2 cellular contexts compared by ENCODE assay signal in genomic region chr22:33056108-33056507, GRCh38.
TF ChIP-seq lines count a peak whose summit lies in the region.

No MANE protein-coding gene starts in this region.

TF ChIP-seq in HepG2, 621 proteins besides CTCF, POLR2A, EP300 and RAD21:
- TF ChIP-seq ZNF275 (CRISPR knock-in tag; IDR thresholded peaks at IDR 0.05; ENCODE audit: borderline replicate concordance), result no peak
- TF ChIP-seq TFAP4 (IDR thresholded peaks at IDR 0.05; ENCODE audit: borderline replicate concordance, low read depth), result no peak
- no peak for TF ChIP-seq ZBTB37 (CRISPR knock-in tag; IDR thresholded peaks at IDR 0.05)
- no peak for TF ChIP-seq SNAI1 (CRISPR knock-in tag; IDR thresholded peaks at IDR 0.05; ENCODE audit: borderline replicate concordance)
- no peak for TF ChIP-seq MTF2 (CRISPR knock-in tag; IDR thresholded peaks at IDR 0.05; ENCODE audit: borderline replicate concordance)
- TF ChIP-seq ZKSCAN8 (CRISPR knock-in tag; IDR thresholded peaks at IDR 0.05; ENCODE audit: borderline replicate concordance), result no peak
- no peak for TF ChIP-seq PRDM10 (CRISPR knock-in tag; IDR thresholded peaks at IDR 0.05; ENCODE audit: low read depth)
- no peak for TF ChIP-seq RFX3 (CRISPR knock-in tag; IDR thresholded peaks at IDR 0.05)
- TF ChIP-seq ZNF30 (CRISPR knock-in tag; IDR thresholded peaks at IDR 0.05), result no peak
- no peak for TF ChIP-seq ZFP36L2 (CRISPR knock-in tag; IDR thresholded peaks at IDR 0.05)
- TF ChIP-seq TSC22D2 (CRISPR knock-in tag; IDR thresholded peaks at IDR 0.05; ENCODE audit: borderline replicate concordance), result no peak
- no peak for TF ChIP-seq ZSCAN25 (CRISPR knock-in tag; IDR thresholded peaks at IDR 0.05)
- TF ChIP-seq ZNF597 (CRISPR knock-in tag; IDR thresholded peaks at IDR 0.05), result no peak
- no peak for TF ChIP-seq ZMYM3 (CRISPR knock-in tag; IDR thresholded peaks at IDR 0.05)
- no peak for TF ChIP-seq ZFP82 (CRISPR knock-in tag; IDR thresholded peaks at IDR 0.05; ENCODE audit: borderline replicate concordance)
- no peak for TF ChIP-seq FOXA3 (CRISPR knock-in tag; IDR thresholded peaks at IDR 0.05)
- no peak for TF ChIP-seq MLX (CRISPR knock-in tag; IDR thresholded peaks at IDR 0.05)
- TF ChIP-seq SMARCE1 (IDR thresholded peaks at IDR 0.05; ENCODE audit: borderline replicate concordance), result no peak
- TF ChIP-seq CCAR2 (optimal IDR thresholded peaks at IDR 0.05; ENCODE audit: low read depth, low read length), result no peak
- TF ChIP-seq ZBTB38 (CRISPR knock-in tag; IDR thresholded peaks at IDR 0.05), result no peak

TF ChIP-seq in H1, 55 proteins besides CTCF, POLR2A, EP300 and RAD21:
- TF ChIP-seq RBBP5 (IDR thresholded peaks at IDR 0.05; ENCODE audit: borderline replicate concordance, low read depth, low read length) (no peak), SUZ12 (IDR thresholded peaks at IDR 0.05; ENCODE audit: low read length) (no peak), HDAC6 (IDR thresholded peaks at IDR 0.05; ENCODE audit: low read depth, low read length) (no peak), HDAC2 (IDR thresholded peaks at IDR 0.05; ENCODE audit: borderline replicate concordance in 1 of 2, low read depth in 2 of 2, low read length in 2 of 2) (no peak), SIRT6 (IDR thresholded peaks at IDR 0.05; ENCODE audit: low read length) (no peak), TBP (IDR thresholded peaks at IDR 0.05; ENCODE audit: low read depth, low read length) (no peak), BRCA1 (IDR thresholded peaks at IDR 0.05; ENCODE audit: low read depth, low read length) (no peak), TCF12 (IDR thresholded peaks at IDR 0.05; ENCODE audit: low read depth, low read length) (no peak), BCL11A (IDR thresholded peaks at IDR 0.05; ENCODE audit: low read depth in 2 of 2, low read length in 2 of 2) (no peak), YY1 (IDR thresholded peaks at IDR 0.05; ENCODE audit: low read depth, low read length) (no peak), POLR2AphosphoS5 (IDR thresholded peaks at IDR 0.05; ENCODE audit: low read depth, low read length) (no peak), ASH2L (IDR thresholded peaks at IDR 0.05; ENCODE audit: low read length) (no peak), RNF2 (IDR thresholded peaks at IDR 0.05; ENCODE audit: borderline replicate concordance, low read depth, low read length, missing control alignments, poor library complexity, severe bottlenecking) (no peak), CHD2 (IDR thresholded peaks at IDR 0.05; ENCODE audit: low read length) (no peak), E2F6 (IDR thresholded peaks at IDR 0.05) (no peak), SP2 (IDR thresholded peaks at IDR 0.05; ENCODE audit: low read length) (no peak), SRF (IDR thresholded peaks at IDR 0.05; ENCODE audit: low read depth, low read length) (no peak), TAF1 (IDR thresholded peaks at IDR 0.05; ENCODE audit: low read depth, low read length) (no peak)
